ENCODE assay signal across 8 cellular contexts in the genomic region with DNA sequence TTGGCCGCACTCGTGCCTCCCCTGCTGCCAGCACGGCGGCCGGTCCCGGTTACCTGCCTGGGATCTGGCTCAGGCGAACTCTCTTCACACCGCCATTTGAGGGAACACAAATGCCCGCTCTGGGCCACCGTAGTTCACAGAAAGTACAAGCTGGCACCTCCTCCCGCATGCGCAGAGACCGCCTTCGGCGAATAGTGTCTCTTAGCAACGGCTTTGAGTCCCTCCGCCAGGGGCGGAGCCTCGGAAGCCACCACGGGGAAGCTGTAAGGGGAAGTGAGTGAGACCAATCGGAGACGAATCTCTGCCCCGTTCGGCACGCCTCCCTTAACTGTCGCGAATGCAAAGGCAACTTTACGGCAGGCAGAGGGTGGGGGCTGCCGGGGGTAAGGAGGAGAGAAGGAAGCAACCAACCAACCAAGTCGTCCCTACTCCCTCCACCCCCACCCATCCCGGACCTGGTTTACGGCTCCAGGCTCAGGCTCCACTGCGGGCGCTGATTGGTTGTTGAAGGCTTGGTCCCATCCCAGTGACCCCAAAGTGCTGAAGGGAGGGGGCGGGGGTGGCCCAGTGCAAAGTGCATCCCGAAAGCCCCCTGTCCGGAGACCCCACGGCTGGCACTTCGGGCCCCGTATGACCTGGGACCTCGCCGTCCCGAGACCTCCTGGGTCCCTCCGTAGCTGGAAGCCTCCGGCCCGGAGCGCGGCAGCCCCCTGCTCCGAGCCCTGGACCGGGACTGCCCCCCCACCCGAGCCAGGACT. TPM values are rescaled to one million over a fixed set of nuclear protein-coding genes. Genes with fewer than 3 reads are reported as not detected.
DNase-seq lines count a peak whose midpoint lies in the region; ATAC-seq, FAIRE-seq and TF ChIP-seq lines count a peak whose summit lies in the region.

A gene with protein sequence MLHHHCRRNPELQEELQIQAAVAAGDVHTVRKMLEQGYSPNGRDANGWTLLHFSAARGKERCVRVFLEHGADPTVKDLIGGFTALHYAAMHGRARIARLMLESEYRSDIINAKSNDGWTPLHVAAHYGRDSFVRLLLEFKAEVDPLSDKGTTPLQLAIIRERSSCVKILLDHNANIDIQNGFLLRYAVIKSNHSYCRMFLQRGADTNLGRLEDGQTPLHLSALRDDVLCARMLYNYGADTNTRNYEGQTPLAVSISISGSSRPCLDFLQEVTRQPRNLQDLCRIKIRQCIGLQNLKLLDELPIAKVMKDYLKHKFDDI (plus strand): TSS at position 526 of the 758 bp plus-strand sequence. CDS start 9,628 bp downstream, outside the sequence.
A gene with protein sequence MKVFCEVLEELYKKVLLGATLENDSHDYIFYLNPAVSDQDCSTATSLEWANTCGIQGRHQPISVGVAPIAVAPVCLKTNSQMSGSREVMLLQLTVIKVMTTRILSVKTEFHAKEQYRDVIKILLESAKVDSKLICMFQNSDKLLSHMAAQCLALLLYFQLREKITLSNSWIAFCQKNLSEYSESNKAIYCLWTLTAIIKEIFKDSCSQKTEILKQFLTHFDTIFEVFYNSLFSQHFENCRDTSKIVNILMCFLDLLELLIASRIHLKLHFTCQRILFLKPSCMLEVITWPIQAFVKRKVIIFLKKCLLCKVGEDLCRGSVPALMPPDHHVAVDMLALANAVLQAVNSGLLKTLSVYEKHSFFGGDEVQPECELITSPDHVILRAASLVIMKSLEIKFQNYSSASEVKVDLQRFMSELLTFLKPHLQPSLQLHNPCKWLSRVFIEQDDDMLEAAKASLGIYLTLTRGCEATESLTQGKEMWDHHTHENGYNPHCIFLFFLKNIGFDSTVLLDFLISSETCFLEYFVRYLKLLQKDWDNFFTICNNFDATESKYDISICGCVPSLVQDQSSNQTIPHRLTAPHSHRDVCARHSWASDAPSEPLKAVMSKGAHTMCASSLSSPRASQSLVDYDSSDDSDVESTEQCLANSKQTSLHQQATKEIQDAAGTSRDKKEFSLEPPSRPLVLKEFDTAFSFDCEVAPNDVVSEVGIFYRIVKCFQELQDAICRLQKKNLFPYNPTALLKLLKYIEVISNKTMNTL (minus strand): TSS at position 121 of the 758 bp plus-strand sequence. CDS start 21,342 bp downstream, outside the sequence.

- in situ Hi-C loops in HepG2 (cut with HindIII; ENCODE audit: extremely low pct_ligation_motif_present, low pct_unique_long_range_greater_than_20kb) = loop anchor here (10.0 kb wide), 1 partner anchor 247 kb away; no protein-coding TSS in a partner anchor

- intact Hi-C loops in CD14-positive monocyte (cut with micrococcal nuclease) = loop anchor here (5.0 to 10.0 kb wide), 4 partner anchors 255 to 1123 kb away; a partner anchor contains a TSS
- intact Hi-C loops in HepG2 (cut with micrococcal nuclease; ENCODE audit: unreplicated experiment) = loop anchor here (1.0 kb wide), 1 partner anchor 252 kb away; no protein-coding TSS in a partner anchor

- peaks cover 0 to 1% (median 0%) of the 10 kb centered on the region in 3 donors for H3K27me3 Mint-ChIP-seq in CD14-positive monocyte (ENCODE audit: low read depth in 3 of 3)

- WGBS in HepG2 (ENCODE audit: low lambda C conversion rate) = under 1% methylated on average over 29 of the region's 51 CpGs

- peak; percentile 90 for FAIRE-seq in HepG2 (lab: Jason Lieb, UNC)

- H4K20me1 ChIP-seq in HepG2 (ENCODE audit: insufficient read depth, low read length) = no peaks in the 10 kb centered on the region

- peak within 1 kb of the TSS; percentile 9 for H2AFZ ChIP-seq in HepG2 (ENCODE audit: low read length)

- peak; percentile 51; the same call in 1 of the 2 replicates for TF ChIP-seq RAD21 in HepG2 (CRISPR knock-in tag; IDR thresholded peaks at IDR 0.05)

- POLR2A ChIA-PET in HepG2 (lab: Yijun Ruan, JAX) = interaction anchor here (0.7 to 1.4 kb wide), 6 partner anchors 8 to 468 kb away, joined by 3 to 5 read pairs (median 4); no protein-coding TSS in a partner anchor

- H3K4me1 Mint-ChIP-seq in CD14-positive monocyte = peaks cover 26% of the 10 kb centered on the region

- no TSS peak for BruUV-seq in HepG2 (replicated peaks; lab: Mats Ljungman, UMichigan)

- H3K9ac ChIP-seq in HepG2 (ENCODE audit: insufficient read depth, low read depth, low read length) = peak within 1 kb of the TSS; percentile 86

- H3K27ac Mint-ChIP-seq in CD14-positive monocyte = peak within 1 kb of the TSS in 6 of 7 donors; percentile 50 to 97 (median 92)

- TF ChIP-seq EP300 in HepG2 (IDR thresholded peaks at IDR 0.05; ENCODE audit: low read depth in 2 of 2, low read length in 2 of 2) (no peak), HepG2 (CRISPR knock-in tag; IDR thresholded peaks at IDR 0.05; ENCODE audit: borderline replicate concordance) (0 out of 2 replicates have a peak, but pooled peaks have one; percentile 22)

- peak within 1 kb of the TSS; percentile 94 for H3K4me2 ChIP-seq in HepG2 (ENCODE audit: low read depth, low read length)

- no peaks in the 10 kb centered on the region for H3K9me3 ChIP-seq in HepG2 (ENCODE audit: low read length)

- no peaks in the 10 kb centered on the region for H3K9me3 Mint-ChIP-seq in CD14-positive monocyte

- H3K4me3 Mint-ChIP-seq in CD14-positive monocyte = no peak within 1 kb of the TSS

- peak; percentile 39 to 84; a peak in 3 of 4 replicates for TF ChIP-seq POLR2A in HepG2 (IDR thresholded peaks at IDR 0.05; ENCODE audit: insufficient read depth in 1 of 2, low read depth in 2 of 2, low read length in 2 of 2)

- peak within 1 kb of the TSS; percentile 85 to 99 (median 99) for H3K4me3 ChIP-seq in HepG2 (replicated peaks in 1 of 3; ENCODE audit: insufficient read depth in 1 of 3, low read depth in 2 of 3, low read length in 3 of 3)

- H3K27ac ChIP-seq in HepG2 (ENCODE audit: extremely low read length, insufficient read depth, low read length) = peak within 1 kb of the TSS; percentile 71

- no peaks in the 10 kb centered on the region; a peak in 1 of 5 replicates for H3K27me3 ChIP-seq in HepG2 (ENCODE audit: control insufficient read depth in 1 of 2, insufficient read depth in 2 of 2, low read length in 2 of 2)

- CTCF ChIA-PET in HepG2 (lab: Yijun Ruan, JAX; ENCODE audit: low intra/inter-chr PET ratio, low total read pairs) = no interaction called here

- H3K36me3 ChIP-seq in HepG2 (replicated peaks in 1 of 2; ENCODE audit: control insufficient read depth in 1 of 2, insufficient read depth in 2 of 2, low read length in 2 of 2) = peaks cover 0 to 12% of the 10 kb centered on the region in 2 experiments; a peak in 2 of 5 replicates

- H3K79me2 ChIP-seq in HepG2 (ENCODE audit: insufficient read depth, low read length) = peaks cover 82% of the 10 kb centered on the region

- peak; percentile 89 for ATAC-seq in GM19397 (IDR thresholded peaks at IDR 0.05; ENCODE audit: unreplicated experiment)
- peak; percentile 85 for ATAC-seq in HG03571 (IDR thresholded peaks at IDR 0.05; ENCODE audit: unreplicated experiment)
- ATAC-seq in HepG2 = peak; percentile 96

- peaks cover 54% of the 10 kb centered on the region for H3K4me1 ChIP-seq in HepG2 (ENCODE audit: insufficient read depth, low read length)

- TF ChIP-seq CTCF in CD14-positive monocyte (IDR thresholded peaks at IDR 0.05) (no peak), HepG2 (CRISPR knock-in tag; IDR thresholded peaks at IDR 0.05) (no peak; the same call in 1 of the 2 replicates)

- peaks cover 28 to 35% of the 10 kb centered on the region in 2 donors for H3K36me3 Mint-ChIP-seq in CD14-positive monocyte

- DNase-seq in CD14-positive monocyte (ENCODE audit: low spot score) (peak; percentile 100), NCI-H82 (lab: John Stamatoyannopoulos, UW) (peak; percentile 100), dermis microvascular lymphatic vessel endothelial cell (ENCODE audit: low read depth in 2 of 2) (peak; percentile 100), HepG2 (ENCODE audit: low spot score) (peak; percentile 100)
- peak; percentile 99 for DNase-seq in activated CD4-positive, alpha-beta T cell treated with anti-CD3 and anti-CD28 coated beads, Interleukin-2, amount 50 U/mL, for 48 hours
- peak; percentile 99 for DNase-seq in stimulated activated CD4-positive, alpha-beta T cell treated with anti-CD3 and anti-CD28 coated beads, Interleukin-4, amount 100 ng/mL, for 1 hour

RNA-seq across cellular contexts. Expression of the first gene that starts in this region (rescaled TPM):
- polyA plus RNA-seq in CD14-positive monocyte (1 to 10 TPM; 5.3 to 7.6 TPM), HepG2 (2011; rRNA removed) (7.7 and 8.3 TPM in 2 replicates)
- total RNA-seq in dermis microvascular lymphatic vessel endothelial cell (11.6 and 15.7 TPM in 2 replicates), HepG2 (2016; rRNA removed; fragmentation: Illumina TruSeq; extraction: Trizol) (12.1 and 15.2 TPM in 2 replicates)
- total RNA-seq in HepG2 (2016; cell fraction: cytosol; rRNA removed; fragmentation: Illumina TruSeq; extraction: Trizol; ENCODE audit: low read depth) = 3.5 and 3.6 TPM in 2 replicates
- total RNA-seq in HepG2 (2016; cell fraction: insoluble cytoplasmic fraction; rRNA removed; fragmentation: Illumina TruSeq; extraction: Trizol) = 12.5 and 13.8 TPM in 2 replicates
- total RNA-seq in HepG2 (2016; cell fraction: membrane; rRNA removed; fragmentation: Illumina TruSeq; extraction: Trizol) = 7.2 and 7.8 TPM in 2 replicates
- 13.1 and 13.4 TPM in 2 replicates for total RNA-seq in HepG2 (2016; cell fraction: nucleus; rRNA removed; fragmentation: Illumina TruSeq; extraction: Trizol)
- polyA plus RNA-seq in HepG2 (2011; cell fraction: cytosol; rRNA removed) = 6.0 and 6.7 TPM in 2 replicates
- 6.9 and 7.6 TPM in 2 replicates for polyA plus RNA-seq in HepG2 (2011; cell fraction: nucleus; rRNA removed)
- 5.3 and 5.7 TPM in 2 replicates for polyA plus RNA-seq in HepG2 (2012)
- polyA plus RNA-seq in HepG2 (2016; cell fraction: cytosol; fragmentation: Illumina TruSeq; extraction: Trizol; ENCODE audit: low read depth) = 0.51 and 0.92 TPM in 2 replicates
- 10.5 and 11.4 TPM in 2 replicates for polyA plus RNA-seq in HepG2 (2016; cell fraction: insoluble cytoplasmic fraction; fragmentation: Illumina TruSeq; extraction: Trizol; ENCODE audit: low read depth)
- 2.8 and 3.0 TPM in 2 replicates for polyA plus RNA-seq in HepG2 (2016; cell fraction: membrane; fragmentation: Illumina TruSeq; extraction: Trizol; ENCODE audit: low read depth)
- 12.7 and 13.0 TPM in 2 replicates for polyA plus RNA-seq in HepG2 (2016; cell fraction: nucleus; fragmentation: Illumina TruSeq; extraction: Trizol; ENCODE audit: insufficient read depth, low read depth)
- polyA minus RNA-seq in HepG2 (2011; rRNA and poly(A)+ RNA removed; ENCODE audit: low replicate concordance) = 14.1 and 28.8 TPM in 2 replicates
- 8.4 and 10.1 TPM in 2 replicates for polyA minus RNA-seq in HepG2 (2011; cell fraction: cytosol; rRNA and poly(A)+ RNA removed)
- polyA minus RNA-seq in HepG2 (2011; cell fraction: nucleus; rRNA and poly(A)+ RNA removed) = 25.6 and 30.2 TPM in 2 replicates

RNA-seq across cellular contexts. Expression of the second gene that starts in this region (rescaled TPM):
- polyA plus RNA-seq in CD14-positive monocyte = 1 to 10 TPM; 4.2 to 8.8 TPM
- total RNA-seq in dermis microvascular lymphatic vessel endothelial cell = 5.5 and 8.0 TPM in 2 replicates
- total RNA-seq in HepG2 (2016; rRNA removed; fragmentation: Illumina TruSeq; extraction: Trizol) = 9.6 and 10.4 TPM in 2 replicates
- total RNA-seq in HepG2 (2016; cell fraction: cytosol; rRNA removed; fragmentation: Illumina TruSeq; extraction: Trizol; ENCODE audit: low read depth) = 3.5 and 5.2 TPM in 2 replicates
- 9.2 and 9.9 TPM in 2 replicates for total RNA-seq in HepG2 (2016; cell fraction: insoluble cytoplasmic fraction; rRNA removed; fragmentation: Illumina TruSeq; extraction: Trizol)
- 3.2 and 5.2 TPM in 2 replicates for total RNA-seq in HepG2 (2016; cell fraction: membrane; rRNA removed; fragmentation: Illumina TruSeq; extraction: Trizol)
- 24.6 and 32.3 TPM in 2 replicates for total RNA-seq in HepG2 (2016; cell fraction: nucleus; rRNA removed; fragmentation: Illumina TruSeq; extraction: Trizol)
- 9.8 and 10.0 TPM in 2 replicates for polyA plus RNA-seq in HepG2 (2011; rRNA removed)
- polyA plus RNA-seq in HepG2 (2011; cell fraction: cytosol; rRNA removed) = 1.6 and 3.0 TPM in 2 replicates
- 13.4 and 14.4 TPM in 2 replicates for polyA plus RNA-seq in HepG2 (2011; cell fraction: nucleus; rRNA removed)
- polyA plus RNA-seq in HepG2 (2012) = 3.9 and 4.8 TPM in 2 replicates
- polyA plus RNA-seq in HepG2 (2016; cell fraction: cytosol; fragmentation: Illumina TruSeq; extraction: Trizol; ENCODE audit: low read depth) = 0.54 and 1.7 TPM in 2 replicates
- polyA plus RNA-seq in HepG2 (2016; cell fraction: insoluble cytoplasmic fraction; fragmentation: Illumina TruSeq; extraction: Trizol; ENCODE audit: low read depth) = 6.5 and 7.2 TPM in 2 replicates
- polyA plus RNA-seq in HepG2 (2016; cell fraction: membrane; fragmentation: Illumina TruSeq; extraction: Trizol; ENCODE audit: low read depth) = 2.4 and 3.1 TPM in 2 replicates
- 38.7 and 40.0 TPM in 2 replicates for polyA plus RNA-seq in HepG2 (2016; cell fraction: nucleus; fragmentation: Illumina TruSeq; extraction: Trizol; ENCODE audit: insufficient read depth, low read depth)
- 13.1 and 33.6 TPM in 2 replicates for polyA minus RNA-seq in HepG2 (2011; rRNA and poly(A)+ RNA removed; ENCODE audit: low replicate concordance)
- polyA minus RNA-seq in HepG2 (2011; cell fraction: cytosol; rRNA and poly(A)+ RNA removed) = 1.3 and 3.7 TPM in 2 replicates
- polyA minus RNA-seq in HepG2 (2011; cell fraction: nucleus; rRNA and poly(A)+ RNA removed) = 30.8 and 36.2 TPM in 2 replicates

Comparison
In these comparisons a context has a peak if more than half of its experiments do, and no peak if none do; other contexts are left out.
1. Peak in every context shown above with its lines: DNase-seq, ATAC-seq, H3K4me3 ChIP-seq and H3K27ac ChIP-seq.